In genomic region chr3:71101014-71101413, GRCh38 we compare ENCODE assay signal across 1 cellular context.
TF ChIP-seq lines count a peak whose summit lies in the region.

No MANE protein-coding gene starts in this region.

TF ChIP-seq in SK-N-SH treated with all-trans-retinoic acid at 6 μM for 48 hours, 23 proteins besides CTCF, POLR2A, EP300 and RAD21 (continued from another document):
- TF ChIP-seq ZFP30 (CRISPR knock-in tag; IDR thresholded peaks at IDR 0.05), result no peak
- TF ChIP-seq ZNF70 (CRISPR knock-in tag; IDR thresholded peaks at IDR 0.05), result no peak
